In the genomic region with DNA sequence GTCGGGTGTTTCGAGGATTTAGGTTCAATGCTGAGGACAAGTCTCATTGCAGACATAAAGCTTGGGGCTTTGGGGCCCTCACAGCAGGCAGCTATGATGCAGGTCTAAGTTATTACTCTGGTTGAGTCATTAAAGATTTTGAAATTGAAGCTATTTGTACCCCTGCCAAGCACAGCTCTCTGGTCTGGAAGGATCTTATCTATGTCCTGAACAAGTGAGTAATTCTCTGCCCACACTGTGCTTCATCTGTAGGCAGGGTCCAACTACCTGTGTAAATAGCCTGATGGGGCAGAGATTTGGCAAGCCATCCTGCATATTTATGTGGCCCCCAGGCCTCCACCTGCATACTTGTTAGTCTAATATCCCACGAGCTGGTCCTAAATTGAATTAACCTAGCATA, we compare ENCODE assay signal across 1 cellular context.
A peak's percentile ranks its signal among the peaks of the same experiment; 100 is the strongest.
TF ChIP-seq lines count a peak whose summit lies in the region.

No MANE protein-coding gene starts in this region.

TF ChIP-seq in SK-N-SH, 30 proteins besides CTCF, POLR2A, EP300 and RAD21 (continued from another document):
- TF ChIP-seq, protein P1, sequence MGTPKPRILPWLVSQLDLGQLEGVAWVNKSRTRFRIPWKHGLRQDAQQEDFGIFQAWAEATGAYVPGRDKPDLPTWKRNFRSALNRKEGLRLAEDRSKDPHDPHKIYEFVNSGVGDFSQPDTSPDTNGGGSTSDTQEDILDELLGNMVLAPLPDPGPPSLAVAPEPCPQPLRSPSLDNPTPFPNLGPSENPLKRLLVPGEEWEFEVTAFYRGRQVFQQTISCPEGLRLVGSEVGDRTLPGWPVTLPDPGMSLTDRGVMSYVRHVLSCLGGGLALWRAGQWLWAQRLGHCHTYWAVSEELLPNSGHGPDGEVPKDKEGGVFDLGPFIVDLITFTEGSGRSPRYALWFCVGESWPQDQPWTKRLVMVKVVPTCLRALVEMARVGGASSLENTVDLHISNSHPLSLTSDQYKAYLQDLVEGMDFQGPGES (IDR thresholded peaks at IDR 0.05; ENCODE audit: low read depth, low read length): no peak
- peak; percentile 59; the same call in 1 of the 2 replicates for TF ChIP-seq POLR2AphosphoS5 (IDR thresholded peaks at IDR 0.05; ENCODE audit: low read depth, low read length)
- TF ChIP-seq, protein P2, sequence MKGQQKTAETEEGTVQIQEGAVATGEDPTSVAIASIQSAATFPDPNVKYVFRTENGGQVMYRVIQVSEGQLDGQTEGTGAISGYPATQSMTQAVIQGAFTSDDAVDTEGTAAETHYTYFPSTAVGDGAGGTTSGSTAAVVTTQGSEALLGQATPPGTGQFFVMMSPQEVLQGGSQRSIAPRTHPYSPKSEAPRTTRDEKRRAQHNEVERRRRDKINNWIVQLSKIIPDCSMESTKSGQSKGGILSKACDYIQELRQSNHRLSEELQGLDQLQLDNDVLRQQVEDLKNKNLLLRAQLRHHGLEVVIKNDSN (IDR thresholded peaks at IDR 0.05; ENCODE audit: borderline replicate concordance, low read depth): no peak
- TF ChIP-seq, protein P3, sequence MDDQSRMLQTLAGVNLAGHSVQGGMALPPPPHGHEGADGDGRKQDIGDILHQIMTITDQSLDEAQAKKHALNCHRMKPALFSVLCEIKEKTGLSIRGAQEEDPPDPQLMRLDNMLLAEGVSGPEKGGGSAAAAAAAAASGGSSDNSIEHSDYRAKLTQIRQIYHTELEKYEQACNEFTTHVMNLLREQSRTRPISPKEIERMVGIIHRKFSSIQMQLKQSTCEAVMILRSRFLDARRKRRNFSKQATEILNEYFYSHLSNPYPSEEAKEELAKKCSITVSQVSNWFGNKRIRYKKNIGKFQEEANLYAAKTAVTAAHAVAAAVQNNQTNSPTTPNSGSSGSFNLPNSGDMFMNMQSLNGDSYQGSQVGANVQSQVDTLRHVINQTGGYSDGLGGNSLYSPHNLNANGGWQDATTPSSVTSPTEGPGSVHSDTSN (IDR thresholded peaks at IDR 0.05): peak; percentile 76
